Comparison of ENCODE assay signal across 8 cellular contexts in the genomic region with DNA sequence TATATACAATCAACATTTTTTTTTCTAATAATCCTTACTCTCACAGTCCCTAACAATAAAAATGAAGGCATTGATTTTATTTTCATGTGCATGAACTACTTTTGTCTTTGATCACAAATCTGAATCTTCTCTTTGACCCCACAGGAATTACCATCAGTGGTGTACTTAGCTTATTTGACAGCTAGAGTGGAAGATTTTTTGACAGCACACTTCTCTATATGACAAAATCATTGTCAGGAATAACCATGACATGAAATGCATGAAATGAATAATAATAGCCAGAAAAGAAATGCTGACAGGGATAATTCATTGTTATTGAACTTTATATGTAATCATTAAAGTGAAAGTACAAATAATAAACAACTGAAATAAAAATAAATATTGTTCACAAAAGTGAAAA.
"Had no signal": no experiment of that assay in that cellular context is flagged by ENCODE, and none has a peak within 500 bp of the region (broad histone marks: within the 10 kb centered on the region; RNA-seq: fewer than 3 reads in every experiment).

No MANE protein-coding gene starts in this region.

- DNase-seq: GM23248, GOT3, H7, HFFc6, KG1 had no signal

- H2AFZ ChIP-seq: GM23248 had no signal

- ATAC-seq: HCT116 had no signal

- H3K4me1 ChIP-seq: HAP-1 had no signal

- H3K9ac ChIP-seq: GM23248 had no signal

- H3K4me3 ChIP-seq: GM23248, HAP-1 had no signal

- H3K36me3 ChIP-seq: HAP-1 had no signal

- H3K9me3 ChIP-seq: HAP-1 had no signal

- H3K27ac ChIP-seq: GM23248, HL-60 had no signal
